ENCODE assay signal across 15 cellular contexts in genomic region chr2:157793053-157793612, GRCh38.
DNase-seq lines count a peak whose midpoint lies in the region; ATAC-seq and TF ChIP-seq lines count a peak whose summit lies in the region.
"Had no signal": no experiment of that assay in that cellular context is flagged by ENCODE, and none has a peak within 500 bp of the region (broad histone marks: within the 10 kb centered on the region; RNA-seq: fewer than 3 reads in every experiment).

No MANE protein-coding gene starts in this region.

- peaks cover 4% of the 10 kb centered on the region for H3K36me3 Mint-ChIP-seq in activated CD8-positive, alpha-beta T cell treated with anti-CD3 and anti-CD28 coated beads for 36 hours (ENCODE audit: low read depth)
- peaks cover 3% of the 10 kb centered on the region for H3K36me3 Mint-ChIP-seq in activated CD8-positive, alpha-beta T cell treated with anti-CD3 and anti-CD28 coated beads, Interleukin-2, amount 10 ng/mL, durations not matched to agents 7 days and 5 days (ENCODE audit: low read depth)
- peaks cover 32% of the 10 kb centered on the region for H3K36me3 Mint-ChIP-seq in activated T-helper 1 cell treated with anti-CD3 and anti-CD28 coated beads, Interleukin-12 subunit alpha, Interleukin-12 subunit beta, Interleukin-2, Interleukin-4 antibody, amounts not matched to agents 30 ng/mL and 10 ng/mL and 1 ng/mL, durations not matched to agents 14 hours and 24 hours and 36 hours (ENCODE audit: low read depth)

- DNase-seq in activated CD8-positive, alpha-beta T cell treated with anti-CD3 and anti-CD28 coated beads for 36 hours: no peak
- no peak for DNase-seq in activated CD8-positive, alpha-beta T cell treated with anti-CD3 and anti-CD28 coated beads, Interleukin-2, amount 10 ng/mL, durations not matched to agents 7 days and 5 days
- no peak for DNase-seq in activated T-helper 1 cell treated with anti-CD3 and anti-CD28 coated beads, Interleukin-12 subunit alpha, Interleukin-12 subunit beta, Interleukin-2, Interleukin-4 antibody, amounts not matched to agents 30 ng/mL and 10 ng/mL and 1 ng/mL, durations not matched to agents 14 hours and 24 hours and 36 hours (ENCODE audit: low spot score)
- DNase-seq in hepatocyte (ENCODE audit: low spot score) (no peak), transverse colon (no peak), OCI-LY7 (ENCODE audit: low spot score) (no peak), NCI-H2227 treated with DMSO at 0.1 percent for 48 hours (lab: John Stamatoyannopoulos, UW) (no peak), hepatic stellate cell (ENCODE audit: low spot score) (no peak)
- DNase-seq: AML-193; GF-D8; NCI-H1436; stimulated activated CD4-positive, alpha-beta T cell treated with anti-CD3 and anti-CD28 coated beads, Interleukin-1b, Interleukin-23, amount 100 ng/mL, for 48 hours; stimulated activated naive CD4-positive, alpha-beta T cell treated with Interleukin-2 at 50 U/mL for 16 hours had no signal

- no peak overlapping the region for H3K4me3 ChIP-seq in hepatocyte
- no peak overlapping the region for H3K4me3 ChIP-seq in transverse colon
- no peak overlapping the region for H3K4me3 ChIP-seq in OCI-LY7 (ENCODE audit: low read depth, low read length, poor library complexity, severe bottlenecking)
- H3K4me3 ChIP-seq: SK-N-MC had no signal

- no peaks in the 10 kb centered on the region for H3K9me3 ChIP-seq in hepatocyte (ENCODE audit: low read depth)
- no peaks in the 10 kb centered on the region for H3K9me3 ChIP-seq in transverse colon
- no peaks in the 10 kb centered on the region for H3K9me3 ChIP-seq in OCI-LY7 (ENCODE audit: low read length)
- H3K9me3 ChIP-seq: neutrophil had no signal

- POLR2A ChIA-PET in activated CD8-positive, alpha-beta T cell treated with anti-CD3 and anti-CD28 coated beads for 36 hours (lab: Charles Lee): no interaction called here
- POLR2A ChIA-PET in activated CD8-positive, alpha-beta T cell treated with anti-CD3 and anti-CD28 coated beads, Interleukin-2, amount 10 ng/mL, durations not matched to agents 7 days and 5 days (lab: Charles Lee): no interaction called here
- POLR2A ChIA-PET in OCI-LY7 (lab: Charles Lee): no interaction called here

- H3K27ac ChIP-seq in hepatocyte: no peak overlapping the region
- H3K27ac ChIP-seq in transverse colon: no peak overlapping the region
- no peak overlapping the region for H3K27ac ChIP-seq in OCI-LY7 (ENCODE audit: low read depth, low read length, poor library complexity, severe bottlenecking)
- H3K27ac ChIP-seq: neutrophil, SK-N-MC had no signal

- TF ChIP-seq CTCF in activated CD8-positive, alpha-beta T cell treated with anti-CD3 and anti-CD28 coated beads for 36 hours (IDR thresholded peaks at IDR 0.05): peak; percentile 31
- TF ChIP-seq CTCF in hepatocyte (IDR thresholded peaks at IDR 0.05; ENCODE audit: poor library complexity) (peak; percentile 22), transverse colon (IDR thresholded peaks at IDR 0.05) (peak in 4 of 5 experiments; percentile 20 to 25 (median 22)), OCI-LY7 (conservative IDR thresholded peaks at IDR 0.05; ENCODE audit: low read length) (no peak; the same call in 1 of the 2 replicates)

- peaks cover 24% of the 10 kb centered on the region for H3K4me1 Mint-ChIP-seq in activated CD8-positive, alpha-beta T cell treated with anti-CD3 and anti-CD28 coated beads for 36 hours (ENCODE audit: low read depth)
- H3K4me1 Mint-ChIP-seq in activated CD8-positive, alpha-beta T cell treated with anti-CD3 and anti-CD28 coated beads, Interleukin-2, amount 10 ng/mL, durations not matched to agents 7 days and 5 days (ENCODE audit: low read depth): peaks cover 15% of the 10 kb centered on the region
- H3K4me1 Mint-ChIP-seq in activated T-helper 1 cell treated with anti-CD3 and anti-CD28 coated beads, Interleukin-12 subunit alpha, Interleukin-12 subunit beta, Interleukin-2, Interleukin-4 antibody, amounts not matched to agents 30 ng/mL and 10 ng/mL and 1 ng/mL, durations not matched to agents 14 hours and 24 hours and 36 hours (ENCODE audit: low read depth): peaks cover 35% of the 10 kb centered on the region

- in situ Hi-C loops in transverse colon (cut with MboI; ENCODE audit: low pct_ligation_motif_present in 1 of 4, low pct_unique_long_range_greater_than_20kb in 1 of 4, low sequenced_read_pairs in 3 of 4): no loop called here

- H3K4me2 ChIP-seq in hepatocyte (no peak overlapping the region), OCI-LY7 (ENCODE audit: low read length) (no peak overlapping the region)

- no peak overlapping the region for H2AFZ ChIP-seq in hepatocyte
- H2AFZ ChIP-seq in OCI-LY7 (ENCODE audit: low read length): no peak overlapping the region

- H3K4me3 Mint-ChIP-seq in activated CD8-positive, alpha-beta T cell treated with anti-CD3 and anti-CD28 coated beads for 36 hours: no peak overlapping the region
- H3K4me3 Mint-ChIP-seq in activated CD8-positive, alpha-beta T cell treated with anti-CD3 and anti-CD28 coated beads, Interleukin-2, amount 10 ng/mL, durations not matched to agents 7 days and 5 days: no peak overlapping the region
- H3K4me3 Mint-ChIP-seq in activated T-helper 1 cell treated with anti-CD3 and anti-CD28 coated beads, Interleukin-12 subunit alpha, Interleukin-12 subunit beta, Interleukin-2, Interleukin-4 antibody, amounts not matched to agents 30 ng/mL and 10 ng/mL and 1 ng/mL, durations not matched to agents 14 hours and 24 hours and 36 hours: no peak overlapping the region

- no peaks in the 10 kb centered on the region for H3K27me3 Mint-ChIP-seq in activated CD8-positive, alpha-beta T cell treated with anti-CD3 and anti-CD28 coated beads for 36 hours
- H3K27me3 Mint-ChIP-seq in activated CD8-positive, alpha-beta T cell treated with anti-CD3 and anti-CD28 coated beads, Interleukin-2, amount 10 ng/mL, durations not matched to agents 7 days and 5 days (ENCODE audit: low read depth): no peaks in the 10 kb centered on the region
- H3K27me3 Mint-ChIP-seq in activated T-helper 1 cell treated with anti-CD3 and anti-CD28 coated beads, Interleukin-12 subunit alpha, Interleukin-12 subunit beta, Interleukin-2, Interleukin-4 antibody, amounts not matched to agents 30 ng/mL and 10 ng/mL and 1 ng/mL, durations not matched to agents 14 hours and 24 hours and 36 hours (ENCODE audit: insufficient read depth): no peaks in the 10 kb centered on the region

- intact Hi-C loops in activated CD8-positive, alpha-beta T cell treated with anti-CD3 and anti-CD28 coated beads for 36 hours (cut with micrococcal nuclease): no loop called here
- intact Hi-C loops in activated T-helper 1 cell treated with anti-CD3 and anti-CD28 coated beads, Interleukin-12 subunit alpha, Interleukin-12 subunit beta, Interleukin-2, Interleukin-4 antibody, amounts not matched to agents 30 ng/mL and 10 ng/mL and 1 ng/mL, durations not matched to agents 14 hours and 24 hours and 36 hours (cut with micrococcal nuclease): no loop called here
- intact Hi-C loops in transverse colon (cut with DNase I; ENCODE audit: low total_unique reads) (no loop called here), OCI-LY7 (cut with micrococcal nuclease; ENCODE audit: unreplicated experiment) (no loop called here)

- TF ChIP-seq EP300 in transverse colon (IDR thresholded peaks at IDR 0.05; ENCODE audit: low read depth): no peak

- CTCF ChIA-PET in activated CD8-positive, alpha-beta T cell treated with anti-CD3 and anti-CD28 coated beads for 36 hours (lab: Charles Lee): interaction anchor here (0.6 to 2.7 kb wide), 2 partner anchors 15 to 53 kb away, joined by 3 to 7 read pairs; no protein-coding TSS in a partner anchor
- CTCF ChIA-PET in activated CD8-positive, alpha-beta T cell treated with anti-CD3 and anti-CD28 coated beads, Interleukin-2, amount 10 ng/mL, durations not matched to agents 7 days and 5 days (lab: Charles Lee): no interaction called here
- CTCF ChIA-PET in OCI-LY7 (lab: Charles Lee; ENCODE audit: unreplicated experiment): no interaction called here

- no peak for TF ChIP-seq POLR2A in transverse colon (IDR thresholded peaks at IDR 0.05)

- H3K79me2 ChIP-seq in hepatocyte: peaks cover 4% of the 10 kb centered on the region
- no peaks in the 10 kb centered on the region for H3K79me2 ChIP-seq in OCI-LY7 (ENCODE audit: insufficient read depth, low read depth, low read length)

- no TSS peak for BruUV-seq in OCI-LY7 (replicated peaks; lab: Mats Ljungman, UMichigan)

- H3K27me3 ChIP-seq in hepatocyte: no peaks in the 10 kb centered on the region
- H3K27me3 ChIP-seq in transverse colon: no peaks in the 10 kb centered on the region
- H3K27me3 ChIP-seq: neutrophil had no signal

- no peaks in the 10 kb centered on the region for H4K20me1 ChIP-seq in hepatocyte (ENCODE audit: insufficient read depth, poor library complexity, severe bottlenecking)
- H4K20me1 ChIP-seq in OCI-LY7 (ENCODE audit: insufficient read depth, low read length): no peaks in the 10 kb centered on the region; the same call in 1 of the 2 replicates

- H3K9me2 ChIP-seq in hepatocyte (replicated peaks; ENCODE audit: insufficient read depth) (no peaks in the 10 kb centered on the region), OCI-LY7 (ENCODE audit: insufficient read depth, low read length) (no peaks in the 10 kb centered on the region)

- H3K36me3 ChIP-seq in hepatocyte (replicated peaks; ENCODE audit: insufficient read depth, low read depth) (no peaks in the 10 kb centered on the region), transverse colon (no peaks in the 10 kb centered on the region), OCI-LY7 (ENCODE audit: insufficient read depth, low read length) (no peaks in the 10 kb centered on the region)
- H3K36me3 ChIP-seq: neutrophil had no signal

- no peaks in the 10 kb centered on the region for H3K4me1 ChIP-seq in hepatocyte (ENCODE audit: insufficient read depth)
- peaks cover 10 to 27% (median 16%) of the 10 kb centered on the region in 4 donors for H3K4me1 ChIP-seq in transverse colon
- H3K4me1 ChIP-seq in OCI-LY7 (ENCODE audit: insufficient read depth, low read length, poor library complexity, severe bottlenecking): no peaks in the 10 kb centered on the region

- no peak for ATAC-seq in activated CD8-positive, alpha-beta T cell treated with anti-CD3 and anti-CD28 coated beads for 36 hours
- ATAC-seq in activated CD8-positive, alpha-beta T cell treated with anti-CD3 and anti-CD28 coated beads, Interleukin-2, amount 10 ng/mL, durations not matched to agents 7 days and 5 days: no peak

- no peak overlapping the region for H3K27ac Mint-ChIP-seq in activated CD8-positive, alpha-beta T cell treated with anti-CD3 and anti-CD28 coated beads for 36 hours
- H3K27ac Mint-ChIP-seq in activated CD8-positive, alpha-beta T cell treated with anti-CD3 and anti-CD28 coated beads, Interleukin-2, amount 10 ng/mL, durations not matched to agents 7 days and 5 days: no peak overlapping the region
- H3K27ac Mint-ChIP-seq in activated T-helper 1 cell treated with anti-CD3 and anti-CD28 coated beads, Interleukin-12 subunit alpha, Interleukin-12 subunit beta, Interleukin-2, Interleukin-4 antibody, amounts not matched to agents 30 ng/mL and 10 ng/mL and 1 ng/mL, durations not matched to agents 14 hours and 24 hours and 36 hours: peak overlapping the region; percentile 25

- H3K9me3 Mint-ChIP-seq in activated CD8-positive, alpha-beta T cell treated with anti-CD3 and anti-CD28 coated beads for 36 hours: no peaks in the 10 kb centered on the region
- H3K9me3 Mint-ChIP-seq in activated CD8-positive, alpha-beta T cell treated with anti-CD3 and anti-CD28 coated beads, Interleukin-2, amount 10 ng/mL, durations not matched to agents 7 days and 5 days (ENCODE audit: insufficient read depth): no peaks in the 10 kb centered on the region
- no peaks in the 10 kb centered on the region for H3K9me3 Mint-ChIP-seq in activated T-helper 1 cell treated with anti-CD3 and anti-CD28 coated beads, Interleukin-12 subunit alpha, Interleukin-12 subunit beta, Interleukin-2, Interleukin-4 antibody, amounts not matched to agents 30 ng/mL and 10 ng/mL and 1 ng/mL, durations not matched to agents 14 hours and 24 hours and 36 hours
